ENCODE assay signal across 1 cellular context in genomic region chr11:116563028-116563712, GRCh38.
TF ChIP-seq lines count a peak whose summit lies in the region.

No MANE protein-coding gene starts in this region.

TF ChIP-seq in HCT116, 20 proteins besides CTCF, POLR2A, EP300 and RAD21 (continued from another document):
- TF ChIP-seq, protein P1, sequence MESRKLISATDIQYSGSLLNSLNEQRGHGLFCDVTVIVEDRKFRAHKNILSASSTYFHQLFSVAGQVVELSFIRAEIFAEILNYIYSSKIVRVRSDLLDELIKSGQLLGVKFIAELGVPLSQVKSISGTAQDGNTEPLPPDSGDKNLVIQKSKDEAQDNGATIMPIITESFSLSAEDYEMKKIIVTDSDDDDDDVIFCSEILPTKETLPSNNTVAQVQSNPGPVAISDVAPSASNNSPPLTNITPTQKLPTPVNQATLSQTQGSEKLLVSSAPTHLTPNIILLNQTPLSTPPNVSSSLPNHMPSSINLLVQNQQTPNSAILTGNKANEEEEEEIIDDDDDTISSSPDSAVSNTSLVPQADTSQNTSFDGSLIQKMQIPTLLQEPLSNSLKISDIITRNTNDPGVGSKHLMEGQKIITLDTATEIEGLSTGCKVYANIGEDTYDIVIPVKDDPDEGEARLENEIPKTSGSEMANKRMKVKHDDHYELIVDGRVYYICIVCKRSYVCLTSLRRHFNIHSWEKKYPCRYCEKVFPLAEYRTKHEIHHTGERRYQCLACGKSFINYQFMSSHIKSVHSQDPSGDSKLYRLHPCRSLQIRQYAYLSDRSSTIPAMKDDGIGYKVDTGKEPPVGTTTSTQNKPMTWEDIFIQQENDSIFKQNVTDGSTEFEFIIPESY (IDR thresholded peaks at IDR 0.05; ENCODE audit: extremely low read depth, insufficient replicate concordance, low read length), result no peak
- TF ChIP-seq MAX (IDR thresholded peaks at IDR 0.05), result no peak
- TF ChIP-seq CEBPB (IDR thresholded peaks at IDR 0.05; ENCODE audit: low read depth), result no peak
- TF ChIP-seq JUND (IDR thresholded peaks at IDR 0.05), result no peak
- TF ChIP-seq EZH2 (IDR thresholded peaks at IDR 0.05), result no peak
- TF ChIP-seq, protein P2, sequence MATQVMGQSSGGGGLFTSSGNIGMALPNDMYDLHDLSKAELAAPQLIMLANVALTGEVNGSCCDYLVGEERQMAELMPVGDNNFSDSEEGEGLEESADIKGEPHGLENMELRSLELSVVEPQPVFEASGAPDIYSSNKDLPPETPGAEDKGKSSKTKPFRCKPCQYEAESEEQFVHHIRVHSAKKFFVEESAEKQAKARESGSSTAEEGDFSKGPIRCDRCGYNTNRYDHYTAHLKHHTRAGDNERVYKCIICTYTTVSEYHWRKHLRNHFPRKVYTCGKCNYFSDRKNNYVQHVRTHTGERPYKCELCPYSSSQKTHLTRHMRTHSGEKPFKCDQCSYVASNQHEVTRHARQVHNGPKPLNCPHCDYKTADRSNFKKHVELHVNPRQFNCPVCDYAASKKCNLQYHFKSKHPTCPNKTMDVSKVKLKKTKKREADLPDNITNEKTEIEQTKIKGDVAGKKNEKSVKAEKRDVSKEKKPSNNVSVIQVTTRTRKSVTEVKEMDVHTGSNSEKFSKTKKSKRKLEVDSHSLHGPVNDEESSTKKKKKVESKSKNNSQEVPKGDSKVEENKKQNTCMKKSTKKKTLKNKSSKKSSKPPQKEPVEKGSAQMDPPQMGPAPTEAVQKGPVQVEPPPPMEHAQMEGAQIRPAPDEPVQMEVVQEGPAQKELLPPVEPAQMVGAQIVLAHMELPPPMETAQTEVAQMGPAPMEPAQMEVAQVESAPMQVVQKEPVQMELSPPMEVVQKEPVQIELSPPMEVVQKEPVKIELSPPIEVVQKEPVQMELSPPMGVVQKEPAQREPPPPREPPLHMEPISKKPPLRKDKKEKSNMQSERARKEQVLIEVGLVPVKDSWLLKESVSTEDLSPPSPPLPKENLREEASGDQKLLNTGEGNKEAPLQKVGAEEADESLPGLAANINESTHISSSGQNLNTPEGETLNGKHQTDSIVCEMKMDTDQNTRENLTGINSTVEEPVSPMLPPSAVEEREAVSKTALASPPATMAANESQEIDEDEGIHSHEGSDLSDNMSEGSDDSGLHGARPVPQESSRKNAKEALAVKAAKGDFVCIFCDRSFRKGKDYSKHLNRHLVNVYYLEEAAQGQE (IDR thresholded peaks at IDR 0.05; ENCODE audit: low read depth), result no peak
- TF ChIP-seq ZFX (IDR thresholded peaks at IDR 0.05), result no peak
- no peak for TF ChIP-seq ZNF274 (IDR thresholded peaks at IDR 0.05; ENCODE audit: low read depth, low read length)
- TF ChIP-seq FOSL1 (IDR thresholded peaks at IDR 0.05; ENCODE audit: low read depth), result no peak
- TF ChIP-seq CBX3 (IDR thresholded peaks at IDR 0.05; ENCODE audit: low read depth), result no peak
